8 cellular contexts compared by ENCODE assay signal in genomic region chr21:6498716-6499115, GRCh38.
DNase-seq lines count a peak whose midpoint lies in the region; ATAC-seq and TF ChIP-seq lines count a peak whose summit lies in the region.
"Not testable (repeated sequence)": the region's sequence is repeated elsewhere in the genome, so short reads cannot be mapped to it uniquely, and the experiment has no call there.

No MANE protein-coding gene starts in this region.

- TF ChIP-seq CTCF in glutamatergic neuron (IDR thresholded peaks at IDR 0.05; ENCODE audit: partially characterized antibody, unreplicated experiment); testis (IDR thresholded peaks at IDR 0.05): not testable (repeated sequence)

- H3K27ac Mint-ChIP-seq in activated naive CD8-positive, alpha-beta T cell treated with anti-CD3 and anti-CD28 coated beads, Interleukin-2, amount 10 ng/mL, durations not matched to agents 7 days and 5 days, result peak overlapping the region; percentile 67
- not testable (repeated sequence) for H3K27ac Mint-ChIP-seq in glutamatergic neuron (ENCODE audit: unreplicated experiment)
- H3K27ac Mint-ChIP-seq in naive thymus-derived CD4-positive, alpha-beta T cell, result peak overlapping the region in 1 of 9 donors; percentile 49

- not testable (repeated sequence) for H3K27me3 ChIP-seq in naive thymus-derived CD4-positive, alpha-beta T cell (ENCODE audit: control insufficient read depth in 2 of 2, insufficient read depth in 2 of 2, low read length in 2 of 2); testis

- POLR2A ChIA-PET in activated naive CD8-positive, alpha-beta T cell treated with anti-CD3 and anti-CD28 coated beads, Interleukin-2, amount 10 ng/mL, durations not matched to agents 7 days and 5 days (lab: Charles Lee); naive thymus-derived CD4-positive, alpha-beta T cell (lab: Charles Lee): not testable (repeated sequence)

- H3K4me1 Mint-ChIP-seq in activated naive CD8-positive, alpha-beta T cell treated with anti-CD3 and anti-CD28 coated beads, Interleukin-2, amount 10 ng/mL, durations not matched to agents 7 days and 5 days; glutamatergic neuron (ENCODE audit: low read depth, unreplicated experiment); naive thymus-derived CD4-positive, alpha-beta T cell: not testable (repeated sequence)

- ATAC-seq in GM21825 (IDR thresholded peaks at IDR 0.05; ENCODE audit: unreplicated experiment), result peak; percentile 23
- ATAC-seq in HG03442 (IDR thresholded peaks at IDR 0.05; ENCODE audit: unreplicated experiment), result peak; percentile 26
- ATAC-seq in activated naive CD8-positive, alpha-beta T cell treated with anti-CD3 and anti-CD28 coated beads, Interleukin-2, amount 10 ng/mL, durations not matched to agents 7 days and 5 days (ENCODE audit: low read depth), result peak; percentile 35
- peak; percentile 33 for ATAC-seq in naive thymus-derived CD4-positive, alpha-beta T cell

- not testable (repeated sequence) for H3K36me3 ChIP-seq in naive thymus-derived CD4-positive, alpha-beta T cell (ENCODE audit: control insufficient read depth in 2 of 3, insufficient read depth in 3 of 3, low read length in 3 of 3); testis (ENCODE audit: low read depth, missing control alignments)

- not testable (repeated sequence) for H3K4me1 ChIP-seq in naive thymus-derived CD4-positive, alpha-beta T cell (ENCODE audit: control insufficient read depth in 2 of 2, insufficient read depth in 2 of 2, low read length in 2 of 2); testis

- H3K9me3 Mint-ChIP-seq in activated naive CD8-positive, alpha-beta T cell treated with anti-CD3 and anti-CD28 coated beads, Interleukin-2, amount 10 ng/mL, durations not matched to agents 7 days and 5 days; glutamatergic neuron (ENCODE audit: unreplicated experiment); naive thymus-derived CD4-positive, alpha-beta T cell: not testable (repeated sequence)

- H3K4me3 Mint-ChIP-seq in activated naive CD8-positive, alpha-beta T cell treated with anti-CD3 and anti-CD28 coated beads, Interleukin-2, amount 10 ng/mL, durations not matched to agents 7 days and 5 days, result peak overlapping the region; percentile 47
- H3K4me3 Mint-ChIP-seq in glutamatergic neuron (ENCODE audit: unreplicated experiment), result not testable (repeated sequence)
- peak overlapping the region in 3 of 10 donors; percentile 14 to 23 (median 20) for H3K4me3 Mint-ChIP-seq in naive thymus-derived CD4-positive, alpha-beta T cell

- DNase-seq in T-helper 2 cell, result peak in 3 of 5 experiments; percentile 0 to 8 (median 1)
- DNase-seq in activated naive CD8-positive, alpha-beta T cell treated with anti-CD3 and anti-CD28 coated beads, Interleukin-2, amount 10 ng/mL, durations not matched to agents 7 days and 5 days, result peak; percentile 68
- DNase-seq in glutamatergic neuron, result peak; percentile 12
- peak in 7 of 9 donors; percentile 1 to 51 (median 12) for DNase-seq in naive thymus-derived CD4-positive, alpha-beta T cell
- DNase-seq in testis, result peak; percentile 26

- CTCF ChIA-PET in naive thymus-derived CD4-positive, alpha-beta T cell (lab: Charles Lee), result not testable (repeated sequence)

- not testable (repeated sequence) for TF ChIP-seq POLR2A in testis (IDR thresholded peaks at IDR 0.05)

- intact Hi-C loops in naive thymus-derived CD4-positive, alpha-beta T cell (cut with micrococcal nuclease); testis (cut with DNase I; ENCODE audit: low total_unique reads): not testable (repeated sequence)

- not testable (repeated sequence) for H3K27me3 Mint-ChIP-seq in activated naive CD8-positive, alpha-beta T cell treated with anti-CD3 and anti-CD28 coated beads, Interleukin-2, amount 10 ng/mL, durations not matched to agents 7 days and 5 days; glutamatergic neuron (ENCODE audit: unreplicated experiment); naive thymus-derived CD4-positive, alpha-beta T cell

- H3K4me3 ChIP-seq in GM08714 (ENCODE audit: low read length) (peak overlapping the region; percentile 75), testis (peak overlapping the region in 1 of 2 donors; percentile 65)
- not testable (repeated sequence) for H3K4me3 ChIP-seq in naive thymus-derived CD4-positive, alpha-beta T cell (ENCODE audit: low read length)

- H3K9me3 ChIP-seq in naive thymus-derived CD4-positive, alpha-beta T cell (ENCODE audit: control insufficient read depth in 2 of 3, low read length in 3 of 3); testis: not testable (repeated sequence)

- no CpG with 5 or more reads among the region's 55 CpGs for WGBS in testis, 2 donors

- H3K27ac ChIP-seq in naive thymus-derived CD4-positive, alpha-beta T cell (ENCODE audit: low read depth, low read length), result peak overlapping the region; percentile 61
- H3K27ac ChIP-seq in testis, result not testable (repeated sequence)

- H3K36me3 Mint-ChIP-seq in activated naive CD8-positive, alpha-beta T cell treated with anti-CD3 and anti-CD28 coated beads, Interleukin-2, amount 10 ng/mL, durations not matched to agents 7 days and 5 days; glutamatergic neuron (ENCODE audit: unreplicated experiment); naive thymus-derived CD4-positive, alpha-beta T cell: not testable (repeated sequence)

Comparison
In these comparisons a context has a peak if more than half of its experiments do, and no peak if none do; other contexts are left out.
1. DNase-seq: peak in every context shown above with its lines; median percentile 68 in activated naive CD8-positive, alpha-beta T cell treated with anti-CD3 and anti-CD28 coated beads, Interleukin-2, amount 10 ng/mL, durations not matched to agents 7 days and 5 days; 26 in testis; 12 in glutamatergic neuron; 12 in naive thymus-derived CD4-positive, alpha-beta T cell; 1 in T-helper 2 cell.